1 cellular context compared by ENCODE assay signal in the genomic region with DNA sequence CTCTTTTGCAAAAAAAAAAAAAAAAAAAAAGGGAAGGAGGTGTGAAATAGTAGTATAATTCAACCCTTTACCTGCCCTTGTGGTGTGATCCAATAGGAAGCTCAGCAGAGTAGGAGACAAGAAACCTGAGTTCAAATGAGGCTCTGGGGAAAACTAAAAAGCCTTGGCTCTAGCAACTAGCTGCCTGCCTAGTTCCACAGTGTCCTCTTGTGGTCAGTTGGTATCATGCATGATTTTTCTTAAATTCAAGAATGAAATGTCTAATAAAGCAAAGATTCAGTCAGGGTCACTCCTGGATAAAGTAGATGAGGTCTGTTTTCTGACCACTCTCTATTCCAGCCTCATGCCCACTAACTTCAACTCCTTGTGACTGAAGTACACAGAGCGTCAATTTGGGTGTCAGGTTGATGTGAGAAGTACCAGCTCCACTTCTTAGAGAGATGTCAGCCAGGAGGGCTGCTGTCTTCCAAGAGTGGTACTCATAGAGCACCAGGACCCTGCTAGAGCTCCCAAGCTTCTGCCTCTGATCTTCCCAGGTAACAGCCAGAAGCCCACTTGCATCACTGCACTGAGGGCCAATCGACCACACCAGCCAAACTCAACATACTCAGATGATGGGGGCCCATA.
TF ChIP-seq lines count a peak whose summit lies in the region.

No MANE protein-coding gene starts in this region.

TF ChIP-seq in GM23338, 12 proteins besides CTCF, POLR2A, EP300 and RAD21 (continued from another document):
- TF ChIP-seq, protein P1, sequence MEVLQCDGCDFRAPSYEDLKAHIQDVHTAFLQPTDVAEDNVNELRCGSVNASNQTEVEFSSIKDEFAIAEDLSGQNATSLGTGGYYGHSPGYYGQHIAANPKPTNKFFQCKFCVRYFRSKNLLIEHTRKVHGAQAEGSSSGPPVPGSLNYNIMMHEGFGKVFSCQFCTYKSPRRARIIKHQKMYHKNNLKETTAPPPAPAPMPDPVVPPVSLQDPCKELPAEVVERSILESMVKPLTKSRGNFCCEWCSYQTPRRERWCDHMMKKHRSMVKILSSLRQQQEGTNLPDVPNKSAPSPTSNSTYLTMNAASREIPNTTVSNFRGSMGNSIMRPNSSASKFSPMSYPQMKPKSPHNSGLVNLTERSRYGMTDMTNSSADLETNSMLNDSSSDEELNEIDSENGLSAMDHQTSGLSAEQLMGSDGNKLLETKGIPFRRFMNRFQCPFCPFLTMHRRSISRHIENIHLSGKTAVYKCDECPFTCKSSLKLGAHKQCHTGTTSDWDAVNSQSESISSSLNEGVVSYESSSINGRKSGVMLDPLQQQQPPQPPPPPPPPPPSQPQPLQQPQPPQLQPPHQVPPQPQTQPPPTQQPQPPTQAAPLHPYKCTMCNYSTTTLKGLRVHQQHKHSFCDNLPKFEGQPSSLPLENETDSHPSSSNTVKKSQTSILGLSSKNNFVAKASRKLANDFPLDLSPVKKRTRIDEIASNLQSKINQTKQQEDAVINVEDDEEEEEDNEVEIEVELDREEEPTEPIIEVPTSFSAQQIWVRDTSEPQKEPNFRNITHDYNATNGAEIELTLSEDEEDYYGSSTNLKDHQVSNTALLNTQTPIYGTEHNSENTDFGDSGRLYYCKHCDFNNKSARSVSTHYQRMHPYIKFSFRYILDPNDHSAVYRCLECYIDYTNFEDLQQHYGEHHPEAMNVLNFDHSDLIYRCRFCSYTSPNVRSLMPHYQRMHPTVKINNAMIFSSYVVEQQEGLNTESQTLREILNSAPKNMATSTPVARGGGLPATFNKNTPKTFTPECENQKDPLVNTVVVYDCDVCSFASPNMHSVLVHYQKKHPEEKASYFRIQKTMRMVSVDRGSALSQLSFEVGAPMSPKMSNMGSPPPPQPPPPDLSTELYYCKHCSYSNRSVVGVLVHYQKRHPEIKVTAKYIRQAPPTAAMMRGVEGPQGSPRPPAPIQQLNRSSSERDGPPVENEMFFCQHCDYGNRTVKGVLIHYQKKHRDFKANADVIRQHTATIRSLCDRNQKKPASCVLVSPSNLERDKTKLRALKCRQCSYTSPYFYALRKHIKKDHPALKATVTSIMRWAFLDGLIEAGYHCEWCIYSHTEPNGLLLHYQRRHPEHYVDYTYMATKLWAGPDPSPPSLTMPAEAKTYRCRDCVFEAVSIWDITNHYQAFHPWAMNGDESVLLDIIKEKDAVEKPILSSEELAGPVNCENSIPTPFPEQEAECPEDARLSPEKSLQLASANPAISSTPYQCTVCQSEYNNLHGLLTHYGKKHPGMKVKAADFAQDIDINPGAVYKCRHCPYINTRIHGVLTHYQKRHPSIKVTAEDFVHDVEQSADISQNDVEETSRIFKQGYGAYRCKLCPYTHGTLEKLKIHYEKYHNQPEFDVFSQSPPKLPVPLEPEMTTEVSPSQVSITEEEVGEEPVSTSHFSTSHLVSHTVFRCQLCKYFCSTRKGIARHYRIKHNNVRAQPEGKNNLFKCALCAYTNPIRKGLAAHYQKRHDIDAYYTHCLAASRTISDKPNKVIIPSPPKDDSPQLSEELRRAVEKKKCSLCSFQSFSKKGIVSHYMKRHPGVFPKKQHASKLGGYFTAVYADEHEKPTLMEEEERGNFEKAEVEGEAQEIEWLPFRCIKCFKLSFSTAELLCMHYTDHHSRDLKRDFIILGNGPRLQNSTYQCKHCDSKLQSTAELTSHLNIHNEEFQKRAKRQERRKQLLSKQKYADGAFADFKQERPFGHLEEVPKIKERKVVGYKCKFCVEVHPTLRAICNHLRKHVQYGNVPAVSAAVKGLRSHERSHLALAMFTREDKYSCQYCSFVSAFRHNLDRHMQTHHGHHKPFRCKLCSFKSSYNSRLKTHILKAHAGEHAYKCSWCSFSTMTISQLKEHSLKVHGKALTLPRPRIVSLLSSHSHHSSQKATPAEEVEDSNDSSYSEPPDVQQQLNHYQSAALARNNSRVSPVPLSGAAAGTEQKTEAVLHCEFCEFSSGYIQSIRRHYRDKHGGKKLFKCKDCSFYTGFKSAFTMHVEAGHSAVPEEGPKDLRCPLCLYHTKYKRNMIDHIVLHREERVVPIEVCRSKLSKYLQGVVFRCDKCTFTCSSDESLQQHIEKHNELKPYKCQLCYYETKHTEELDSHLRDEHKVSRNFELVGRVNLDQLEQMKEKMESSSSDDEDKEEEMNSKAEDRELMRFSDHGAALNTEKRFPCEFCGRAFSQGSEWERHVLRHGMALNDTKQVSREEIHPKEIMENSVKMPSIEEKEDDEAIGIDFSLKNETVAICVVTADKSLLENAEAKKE (CRISPR knock-in tag; IDR thresholded peaks at IDR 0.05) = no peak
- TF ChIP-seq ZNF331 (CRISPR knock-in tag; IDR thresholded peaks at IDR 0.05; ENCODE audit: low read depth) (no peak), NANOG (IDR thresholded peaks at IDR 0.05; ENCODE audit: borderline replicate concordance) (no peak), POLR2AphosphoS5 (IDR thresholded peaks at IDR 0.05; ENCODE audit: low read depth) (no peak)
- TF ChIP-seq, protein P2, sequence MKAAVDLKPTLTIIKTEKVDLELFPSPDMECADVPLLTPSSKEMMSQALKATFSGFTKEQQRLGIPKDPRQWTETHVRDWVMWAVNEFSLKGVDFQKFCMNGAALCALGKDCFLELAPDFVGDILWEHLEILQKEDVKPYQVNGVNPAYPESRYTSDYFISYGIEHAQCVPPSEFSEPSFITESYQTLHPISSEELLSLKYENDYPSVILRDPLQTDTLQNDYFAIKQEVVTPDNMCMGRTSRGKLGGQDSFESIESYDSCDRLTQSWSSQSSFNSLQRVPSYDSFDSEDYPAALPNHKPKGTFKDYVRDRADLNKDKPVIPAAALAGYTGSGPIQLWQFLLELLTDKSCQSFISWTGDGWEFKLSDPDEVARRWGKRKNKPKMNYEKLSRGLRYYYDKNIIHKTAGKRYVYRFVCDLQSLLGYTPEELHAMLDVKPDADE (IDR thresholded peaks at IDR 0.05) = no peak
